Comparison of ENCODE assay signal across 13 cellular contexts in the genomic region with DNA sequence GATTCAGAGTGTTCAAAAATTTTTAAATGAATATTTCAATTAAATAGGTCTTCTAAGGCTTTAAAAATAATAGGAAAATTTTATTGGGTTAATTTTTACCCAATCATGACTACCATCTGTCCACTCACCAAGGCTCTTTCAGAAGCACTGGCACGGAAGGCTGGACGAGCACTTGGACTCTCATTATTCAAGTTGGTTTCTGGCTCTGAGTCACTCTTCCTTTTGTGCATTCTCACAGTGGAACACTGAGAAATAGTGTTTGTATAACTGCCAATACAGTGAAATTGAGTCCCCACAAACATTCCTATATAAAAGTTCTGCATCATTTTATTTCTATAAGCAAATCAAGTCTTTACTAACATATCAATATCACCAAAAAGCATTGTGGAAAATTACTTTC.
DNase-seq lines count a peak whose midpoint lies in the region; FAIRE-seq and TF ChIP-seq lines count a peak whose summit lies in the region.
"Had no signal": no experiment of that assay in that cellular context is flagged by ENCODE, and none has a peak within 500 bp of the region (broad histone marks: within the 10 kb centered on the region; RNA-seq: fewer than 3 reads in every experiment).

No MANE protein-coding gene starts in this region.

- H3K4me3 ChIP-seq in breast epithelium (no peak overlapping the region), astrocyte (ENCODE audit: insufficient read depth, low read depth, low read length) (no peak overlapping the region), thyroid gland (replicated peaks in 1 of 3) (no peak overlapping the region)
- H3K4me3 ChIP-seq: K562, skin epidermis had no signal

- H3K4me3 Mint-ChIP-seq in MCF 10A (ENCODE audit: unreplicated experiment) (no peak overlapping the region), astrocyte (ENCODE audit: unreplicated experiment) (no peak overlapping the region)

- H3K79me2 ChIP-seq in astrocyte (ENCODE audit: insufficient read depth, low read length) = no peaks in the 10 kb centered on the region

- H3K9ac ChIP-seq in astrocyte (ENCODE audit: low read length) = no peak overlapping the region

- no peaks in the 10 kb centered on the region for H4K20me1 ChIP-seq in astrocyte (ENCODE audit: insufficient read depth, low read length)

- POLR2A ChIA-PET in MCF 10A (lab: Yijun Ruan, JAX) = no interaction called here

- H3K27ac Mint-ChIP-seq in MCF 10A (ENCODE audit: low read depth, unreplicated experiment) (no peak overlapping the region), astrocyte (ENCODE audit: unreplicated experiment) (peak overlapping the region; percentile 44)

- H3K27me3 Mint-ChIP-seq in MCF 10A (ENCODE audit: insufficient read depth, unreplicated experiment) = no peaks in the 10 kb centered on the region
- H3K27me3 Mint-ChIP-seq in astrocyte (ENCODE audit: low read depth, unreplicated experiment) = no peaks in the 10 kb centered on the region

- no peaks in the 10 kb centered on the region for H3K9me3 ChIP-seq in breast epithelium
- H3K9me3 ChIP-seq in astrocyte (ENCODE audit: insufficient read depth, low read depth, low read length) = no peaks in the 10 kb centered on the region
- no peaks in the 10 kb centered on the region for H3K9me3 ChIP-seq in thyroid gland

- no peaks in the 10 kb centered on the region for H3K27me3 ChIP-seq in breast epithelium
- H3K27me3 ChIP-seq in astrocyte (ENCODE audit: insufficient read depth, low read length) = no peaks in the 10 kb centered on the region
- no peaks in the 10 kb centered on the region for H3K27me3 ChIP-seq in thyroid gland

- H3K36me3 ChIP-seq in breast epithelium (no peaks in the 10 kb centered on the region), astrocyte (ENCODE audit: insufficient read depth, low read length) (no peaks in the 10 kb centered on the region), thyroid gland (no peaks in the 10 kb centered on the region)

- no peak for TF ChIP-seq POLR2A in breast epithelium (IDR thresholded peaks at IDR 0.05)
- TF ChIP-seq POLR2A in thyroid gland (IDR thresholded peaks at IDR 0.05) = no peak

- H3K4me1 ChIP-seq in breast epithelium (no peaks in the 10 kb centered on the region), astrocyte (ENCODE audit: insufficient read depth, low read length) (no peaks in the 10 kb centered on the region), thyroid gland (peaks cover 0 to 6% of the 10 kb centered on the region in 2 donors)

- FAIRE-seq in astrocyte (lab: Jason Lieb, UNC) = no peak
- no peak for FAIRE-seq in frontal cortex (lab: Jason Lieb, UNC)
- FAIRE-seq: K562 had no signal

- BruUV-seq in MCF 10A (replicated peaks; lab: Mats Ljungman, UMichigan) = no TSS peak

- H3K9me3 Mint-ChIP-seq in MCF 10A (ENCODE audit: unreplicated experiment) (no peaks in the 10 kb centered on the region), astrocyte (ENCODE audit: unreplicated experiment) (no peaks in the 10 kb centered on the region)

- H2AFZ ChIP-seq in astrocyte (ENCODE audit: low read depth, low read length) = no peak overlapping the region

- H3K36me3 Mint-ChIP-seq in MCF 10A (ENCODE audit: insufficient read depth, unreplicated experiment) = no peaks in the 10 kb centered on the region
- H3K36me3 Mint-ChIP-seq in astrocyte (ENCODE audit: low read depth, unreplicated experiment) = no peaks in the 10 kb centered on the region

- H3K4me1 Mint-ChIP-seq in MCF 10A (ENCODE audit: insufficient read depth, unreplicated experiment) = no peaks in the 10 kb centered on the region
- H3K4me1 Mint-ChIP-seq in astrocyte (ENCODE audit: low read depth, unreplicated experiment) = peaks cover 8% of the 10 kb centered on the region

- H3K27ac ChIP-seq in breast epithelium (no peak overlapping the region), astrocyte (ENCODE audit: low read depth, low read length) (no peak overlapping the region), thyroid gland (no peak overlapping the region)
- H3K27ac ChIP-seq: skin epidermis had no signal

- DNase-seq in MCF 10A (ENCODE audit: unreplicated experiment) (peak; percentile 71), breast epithelium (ENCODE audit: low spot score in 2 of 2) (no peak), astrocyte (ENCODE audit: low read depth) (peak; percentile 71), frontal cortex (ENCODE audit: low spot score in 2 of 2) (peak; percentile 0 to 2), thyroid gland (peak; percentile 55 to 68), iPS-NIHi11 (ENCODE audit: low spot score) (no peak), NCI-H146 treated with DMSO at 0.1 percent for 48 hours (lab: John Stamatoyannopoulos, UW; ENCODE audit: unreplicated experiment) (no peak), hepatic stellate cell (ENCODE audit: low spot score) (no peak)
- DNase-seq: activated CD4-positive, CD25-positive, alpha-beta regulatory T cell treated with anti-CD3 and anti-CD28 coated beads, Interleukin-2, amount 50 U/mL, for 72 hours; NCI-H510A; SHP77 treated with DMSO at 0.1 percent for 48 hours had no signal

- intact Hi-C loops in MCF 10A (cut with micrococcal nuclease) (no loop called here), breast epithelium (cut with DNase I; ENCODE audit: low total_unique reads) (no loop called here), thyroid gland (cut with DNase I) (no loop called here)

- CTCF ChIA-PET in MCF 10A (lab: Yijun Ruan, JAX) = interaction anchor here (0.6 kb wide), 1 partner anchor 215 kb away, joined by 3 read pairs; no protein-coding TSS in a partner anchor

- H3K4me2 ChIP-seq in astrocyte (ENCODE audit: low read length) = peak overlapping the region; percentile 13

- TF ChIP-seq CTCF in MCF 10A (IDR thresholded peaks at IDR 0.05; ENCODE audit: unreplicated experiment) (no peak), breast epithelium (IDR thresholded peaks at IDR 0.05) (no peak), astrocyte (IDR thresholded peaks at IDR 0.05; ENCODE audit: insufficient read depth, low read depth, low read length) (no peak), thyroid gland (IDR thresholded peaks at IDR 0.05) (no peak)

- WGBS in thyroid gland, 2 donors = 15 to 18% methylated on average over 2 of the region's 2 CpGs

Comparison
In these comparisons a context has a peak if more than half of its experiments do, and no peak if none do; other contexts are left out.
1. DNase-seq: peak in MCF 10A (single experiment), astrocyte (single experiment), frontal cortex (2 of 2) and thyroid gland (2 of 2); none in breast epithelium (0 of 2), iPS-NIHi11 (single experiment), NCI-H146 treated with DMSO at 0.1 percent for 48 hours (single experiment) and hepatic stellate cell (single experiment).